Comparison of ENCODE assay signal across 15 cellular contexts in the genomic region with DNA sequence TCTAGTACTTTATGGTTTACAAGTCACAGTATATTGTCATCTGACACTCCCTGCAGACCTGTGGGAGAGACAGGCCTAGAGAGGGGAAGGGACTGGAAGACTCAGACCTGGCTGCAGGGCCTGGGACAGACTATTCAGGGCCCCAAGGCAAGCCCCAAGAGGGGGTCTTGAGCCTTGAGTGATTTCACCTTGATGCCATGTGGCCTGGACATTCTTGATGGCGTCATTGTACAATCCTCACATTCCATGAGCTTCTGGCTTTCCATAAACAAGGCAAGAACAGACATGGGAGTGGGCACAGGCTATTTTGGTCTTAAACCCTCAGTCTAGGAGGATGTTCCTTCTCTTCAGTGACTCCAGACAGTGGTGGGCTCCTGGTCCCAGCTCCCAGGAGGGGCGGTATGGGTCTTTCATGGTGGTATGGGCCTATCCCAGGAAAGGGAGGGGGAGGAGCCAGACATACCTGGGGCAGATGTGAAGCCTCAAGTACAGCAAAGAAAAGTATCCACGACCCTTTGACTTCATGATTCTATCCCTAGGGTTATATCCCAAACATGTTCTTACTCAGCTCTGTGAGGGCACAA. TPM values are rescaled to one million over a fixed set of nuclear protein-coding genes. Genes with fewer than 3 reads are reported as not detected.
A peak's percentile ranks its signal among the peaks of the same experiment; 100 is the strongest.
DNase-seq lines count a peak whose midpoint lies in the region; TF ChIP-seq lines count a peak whose summit lies in the region.
"Had no signal": no experiment of that assay in that cellular context is flagged by ENCODE, and none has a peak within 500 bp of the region (broad histone marks: within the 10 kb centered on the region; RNA-seq: fewer than 3 reads in every experiment).

No MANE protein-coding gene starts in this region.

- CTCF ChIA-PET in activated CD4-positive, alpha-beta memory T cell treated with anti-CD3 and anti-CD28 coated beads for 36 hours (lab: Charles Lee), result interaction anchor here (1.3 to 11.4 kb wide), 2 partner anchors 13 to 40 kb away, joined by 3 to 117 read pairs; a partner anchor contains a TSS
- CTCF ChIA-PET in activated CD4-positive, alpha-beta memory T cell treated with anti-CD3 and anti-CD28 coated beads, Interleukin-2, amount 10 ng/mL, durations not matched to agents 7 days and 5 days (lab: Charles Lee), result interaction anchor here (0.8 to 1.2 kb wide), 3 partner anchors 41 to 62 kb away, joined by 3 to 11 read pairs (median 3); a partner anchor contains a TSS
- CTCF ChIA-PET in PC-9 (lab: Charles Lee), result interaction anchor here (0.6 to 2.0 kb wide), 3 partner anchors 40 to 56 kb away, joined by 4 to 31 read pairs (median 5); a partner anchor contains a TSS

- H3K4me1 ChIP-seq in PC-9 (replicated peaks; ENCODE audit: insufficient read depth), result peaks cover 34% of the 10 kb centered on the region
- peaks cover 27% of the 10 kb centered on the region for H3K4me1 ChIP-seq in hepatocyte (ENCODE audit: insufficient read depth)
- peaks cover 44 to 49% of the 10 kb centered on the region in 2 experiments for H3K4me1 ChIP-seq in trophoblast cell (ENCODE audit: control insufficient read depth in 1 of 2, insufficient read depth in 2 of 2, low read length in 2 of 2)

- no peaks in the 10 kb centered on the region for H3K9me2 ChIP-seq in PC-9 (ENCODE audit: insufficient read depth)
- no peaks in the 10 kb centered on the region for H3K9me2 ChIP-seq in hepatocyte (replicated peaks; ENCODE audit: insufficient read depth)

- H3K27ac ChIP-seq in PC-9 (peak overlapping the region; percentile 53; the same call in 1 of the 2 replicates), hepatocyte (peak overlapping the region; percentile 91), trophoblast cell (ENCODE audit: low read depth, low read length) (peak overlapping the region; percentile 89)
- H3K27ac ChIP-seq: KMS-11 had no signal

- no peak for TF ChIP-seq CTCF in PC-9 (conservative IDR thresholded peaks at IDR 0.05)
- TF ChIP-seq CTCF in hepatocyte (IDR thresholded peaks at IDR 0.05; ENCODE audit: poor library complexity), result no peak

- peaks cover 49% of the 10 kb centered on the region for H3K4me1 Mint-ChIP-seq in activated CD4-positive, alpha-beta memory T cell treated with anti-CD3 and anti-CD28 coated beads for 36 hours (ENCODE audit: low read depth)
- H3K4me1 Mint-ChIP-seq in activated CD4-positive, alpha-beta memory T cell treated with anti-CD3 and anti-CD28 coated beads, Interleukin-2, amount 10 ng/mL, durations not matched to agents 7 days and 5 days, result peaks cover 55% of the 10 kb centered on the region

- H2AK5ac ChIP-seq in trophoblast cell (ENCODE audit: low read length), result no peak overlapping the region

- H2AFZ ChIP-seq in PC-9 (no peak overlapping the region), hepatocyte (no peak overlapping the region), trophoblast cell (ENCODE audit: insufficient read depth, low read length, poor library complexity) (no peak overlapping the region)

- no peak overlapping the region for H3K9ac ChIP-seq in trophoblast cell (ENCODE audit: low read length)
- H3K9ac ChIP-seq: KMS-11 had no signal

- H3F3A ChIP-seq in PC-9 (ENCODE audit: insufficient read depth, low read depth), result peaks cover 67% of the 10 kb centered on the region

- H3K9me3 ChIP-seq in PC-9 (ENCODE audit: insufficient read depth, low read depth) (no peaks in the 10 kb centered on the region), hepatocyte (ENCODE audit: low read depth) (no peaks in the 10 kb centered on the region), trophoblast cell (ENCODE audit: insufficient read depth, low read depth, low read length) (no peaks in the 10 kb centered on the region)

- WGBS in hepatocyte (ENCODE audit: low lambda C conversion rate, missing lambda C conversion rate), result 66% methylated on average over 3 of the region's 3 CpGs
- WGBS in trophoblast cell (ENCODE audit: extremely low coverage, insufficient coverage, insufficient read length), result no CpG with 5 or more reads among the region's 3 CpGs

- H3K27me3 Mint-ChIP-seq in activated CD4-positive, alpha-beta memory T cell treated with anti-CD3 and anti-CD28 coated beads for 36 hours, result no peaks in the 10 kb centered on the region
- no peaks in the 10 kb centered on the region for H3K27me3 Mint-ChIP-seq in activated CD4-positive, alpha-beta memory T cell treated with anti-CD3 and anti-CD28 coated beads, Interleukin-2, amount 10 ng/mL, durations not matched to agents 7 days and 5 days
- H3K27me3 Mint-ChIP-seq: stimulated activated naive CD8-positive, alpha-beta T cell treated with anti-CD3 and anti-CD28 coated beads, Interleukin-15, Interleukin-2, amounts not matched to agents 100 ng/mL and 50 ng/mL, for 24 hours had no signal

- H3K36me3 Mint-ChIP-seq in activated CD4-positive, alpha-beta memory T cell treated with anti-CD3 and anti-CD28 coated beads for 36 hours, result peaks cover 26% of the 10 kb centered on the region
- peaks cover 49% of the 10 kb centered on the region for H3K36me3 Mint-ChIP-seq in activated CD4-positive, alpha-beta memory T cell treated with anti-CD3 and anti-CD28 coated beads, Interleukin-2, amount 10 ng/mL, durations not matched to agents 7 days and 5 days (ENCODE audit: low read depth)

- H4K8ac ChIP-seq in trophoblast cell (ENCODE audit: low read depth, low read length), result no peak overlapping the region

- no peaks in the 10 kb centered on the region for H3K9me3 Mint-ChIP-seq in activated CD4-positive, alpha-beta memory T cell treated with anti-CD3 and anti-CD28 coated beads for 36 hours
- H3K9me3 Mint-ChIP-seq in activated CD4-positive, alpha-beta memory T cell treated with anti-CD3 and anti-CD28 coated beads, Interleukin-2, amount 10 ng/mL, durations not matched to agents 7 days and 5 days, result no peaks in the 10 kb centered on the region
- H3K9me3 Mint-ChIP-seq: stimulated activated naive CD8-positive, alpha-beta T cell treated with anti-CD3 and anti-CD28 coated beads, Interleukin-15, Interleukin-2, amounts not matched to agents 100 ng/mL and 50 ng/mL, for 24 hours had no signal

- H3K4me2 ChIP-seq in PC-9, result no peak overlapping the region
- H3K4me2 ChIP-seq in hepatocyte, result no peak overlapping the region
- no peak overlapping the region for H3K4me2 ChIP-seq in trophoblast cell (ENCODE audit: low read length)
- H3K4me2 ChIP-seq: KMS-11 had no signal

- no peak for DNase-seq in activated CD4-positive, alpha-beta memory T cell treated with anti-CD3 and anti-CD28 coated beads for 36 hours
- DNase-seq in activated CD4-positive, alpha-beta memory T cell treated with anti-CD3 and anti-CD28 coated beads, Interleukin-2, amount 10 ng/mL, durations not matched to agents 7 days and 5 days, result no peak
- DNase-seq in PC-9 (no peak), hepatocyte (ENCODE audit: low spot score) (no peak), trophoblast cell (peak; percentile 82 to 85), T-helper 9 cell (no peak), activated gamma-delta T cell treated with Interleukin-2 at 50 U/mL for 16 hours (no peak), NCI-H1694 treated with DMSO at 0.1 percent for 48 hours (lab: John Stamatoyannopoulos, UW) (no peak)
- DNase-seq: activated CD4-positive, CD25-positive, alpha-beta regulatory T cell; amygdala; hypothalamus; left ventricle myocardium superior; NCI-H146 had no signal

- H2BK120ac ChIP-seq in trophoblast cell (ENCODE audit: insufficient read depth, low read length, poor library complexity), result peak overlapping the region; percentile 40

- intact Hi-C loops in activated CD4-positive, alpha-beta memory T cell treated with anti-CD3 and anti-CD28 coated beads for 36 hours (cut with micrococcal nuclease), result no loop called here
- intact Hi-C loops in PC-9 (cut with micrococcal nuclease; ENCODE audit: unreplicated experiment), result no loop called here

- H3K79me1 ChIP-seq in trophoblast cell (ENCODE audit: low read length), result peaks cover 62% of the 10 kb centered on the region

- H3K18ac ChIP-seq in trophoblast cell (ENCODE audit: low read length), result no peak overlapping the region

- H3K23ac ChIP-seq in trophoblast cell (ENCODE audit: low read length), result no peak overlapping the region

- peak overlapping the region; percentile 38 for H3K27ac Mint-ChIP-seq in activated CD4-positive, alpha-beta memory T cell treated with anti-CD3 and anti-CD28 coated beads for 36 hours
- H3K27ac Mint-ChIP-seq in activated CD4-positive, alpha-beta memory T cell treated with anti-CD3 and anti-CD28 coated beads, Interleukin-2, amount 10 ng/mL, durations not matched to agents 7 days and 5 days, result no peak overlapping the region

- peak overlapping the region; percentile 2 for H3K14ac ChIP-seq in trophoblast cell (ENCODE audit: low read length)

- H3K27me3 ChIP-seq in PC-9 (ENCODE audit: insufficient read depth, low read depth) (no peaks in the 10 kb centered on the region), hepatocyte (no peaks in the 10 kb centered on the region), trophoblast cell (ENCODE audit: insufficient read depth, low read length) (no peaks in the 10 kb centered on the region)

- H4K12ac ChIP-seq in trophoblast cell (ENCODE audit: low read depth, low read length), result no peak overlapping the region

- H2BK12ac ChIP-seq in trophoblast cell (ENCODE audit: low read length), result no peak overlapping the region

- H3K4me3 ChIP-seq in PC-9, result no peak overlapping the region
- H3K4me3 ChIP-seq in hepatocyte, result no peak overlapping the region
- no peak overlapping the region for H3K4me3 ChIP-seq in trophoblast cell (ENCODE audit: low read depth, low read length)

- peak overlapping the region; percentile 49 for H3K4ac ChIP-seq in trophoblast cell (ENCODE audit: low read depth, low read length)

- BruUV-seq in PC-9 (replicated peaks; lab: Mats Ljungman, UMichigan), result no TSS peak

- H3K79me2 ChIP-seq in PC-9 (ENCODE audit: low read depth) (peaks cover 27% of the 10 kb centered on the region), hepatocyte (peaks cover 24% of the 10 kb centered on the region), trophoblast cell (ENCODE audit: control insufficient read depth, insufficient read depth, low read length, poor library complexity) (peaks cover 29% of the 10 kb centered on the region)

- no peak overlapping the region for H3K4me3 Mint-ChIP-seq in activated CD4-positive, alpha-beta memory T cell treated with anti-CD3 and anti-CD28 coated beads for 36 hours
- no peak overlapping the region for H3K4me3 Mint-ChIP-seq in activated CD4-positive, alpha-beta memory T cell treated with anti-CD3 and anti-CD28 coated beads, Interleukin-2, amount 10 ng/mL, durations not matched to agents 7 days and 5 days

- peak overlapping the region; percentile 77 for H2BK5ac ChIP-seq in trophoblast cell (ENCODE audit: low read depth, low read length, poor library complexity)

- H3K36me3 ChIP-seq in PC-9 (ENCODE audit: low read depth) (peaks cover 14% of the 10 kb centered on the region), hepatocyte (replicated peaks; ENCODE audit: insufficient read depth, low read depth) (no peaks in the 10 kb centered on the region), trophoblast cell (ENCODE audit: control insufficient read depth in 1 of 2, insufficient read depth in 2 of 2, low read length in 2 of 2) (peaks cover 11 to 13% of the 10 kb centered on the region in 2 experiments)

- POLR2A ChIA-PET in activated CD4-positive, alpha-beta memory T cell treated with anti-CD3 and anti-CD28 coated beads for 36 hours (lab: Charles Lee), result interaction anchor here (0.8 to 2.6 kb wide), 4 partner anchors 7 to 28 kb away, joined by 4 to 8 read pairs (median 6); a partner anchor contains a TSS
- POLR2A ChIA-PET in activated CD4-positive, alpha-beta memory T cell treated with anti-CD3 and anti-CD28 coated beads, Interleukin-2, amount 10 ng/mL, durations not matched to agents 7 days and 5 days (lab: Charles Lee), result interaction anchor here (0.6 to 11.5 kb wide), 9 partner anchors 9 to 95 kb away, joined by 3 to 229 read pairs (median 3); a partner anchor contains a TSS
- POLR2A ChIA-PET in PC-9 (lab: Charles Lee; ENCODE audit: unreplicated experiment), result no interaction called here

- H4K91ac ChIP-seq in trophoblast cell (ENCODE audit: low read depth, low read length), result peak overlapping the region; percentile 33

- H4K20me1 ChIP-seq in PC-9 (ENCODE audit: insufficient read depth) (peaks cover 11% of the 10 kb centered on the region; the same call in 1 of the 2 replicates), hepatocyte (ENCODE audit: insufficient read depth, poor library complexity, severe bottlenecking) (peaks cover 4% of the 10 kb centered on the region)

RNA-seq across cellular contexts. Expression of a gene that starts 1.8 kb away (rescaled TPM):
- total RNA-seq in activated CD4-positive, alpha-beta memory T cell treated with anti-CD3 and anti-CD28 coated beads for 36 hours, result 10 to 100 TPM; 28.9 to 29.0 TPM
- total RNA-seq in activated CD4-positive, alpha-beta memory T cell treated with anti-CD3 and anti-CD28 coated beads, Interleukin-2, amount 10 ng/mL, durations not matched to agents 7 days and 5 days, result 10 to 100 TPM; 37.9 to 41.6 TPM
- total RNA-seq in PC-9 (2021) (24.3 and 26.2 TPM in 2 replicates), hepatocyte (15.7 and 23.4 TPM in 2 replicates)
- 38.7 and 39.9 TPM in 2 replicates for polyA plus RNA-seq in hepatocyte
- 43.9 and 46.1 TPM in 2 replicates for polyA plus RNA-seq in trophoblast cell (2013)

RNA-seq across cellular contexts. Expression of a gene that starts 28.1 kb away (rescaled TPM):
- total RNA-seq in activated CD4-positive, alpha-beta memory T cell treated with anti-CD3 and anti-CD28 coated beads for 36 hours, result 100 to 1,000 TPM; 255 to 273 TPM
- 100 to 1,000 TPM; 225 to 226 TPM for total RNA-seq in activated CD4-positive, alpha-beta memory T cell treated with anti-CD3 and anti-CD28 coated beads, Interleukin-2, amount 10 ng/mL, durations not matched to agents 7 days and 5 days
- 189 and 207 TPM in 2 replicates for total RNA-seq in PC-9 (2021)
- 45.8 and 48.6 TPM in 2 replicates for total RNA-seq in hepatocyte
- polyA plus RNA-seq in hepatocyte, result 82.5 and 84.6 TPM in 2 replicates
- polyA plus RNA-seq in trophoblast cell (2013), result 188 and 193 TPM in 2 replicates

RNA-seq across cellular contexts. Expression of a gene that starts 28.2 kb away (rescaled TPM):
- 1 to 10 TPM; 2.1 to 2.9 TPM for total RNA-seq in activated CD4-positive, alpha-beta memory T cell treated with anti-CD3 and anti-CD28 coated beads for 36 hours
- 1 to 10 TPM; 3.2 to 3.6 TPM for total RNA-seq in activated CD4-positive, alpha-beta memory T cell treated with anti-CD3 and anti-CD28 coated beads, Interleukin-2, amount 10 ng/mL, durations not matched to agents 7 days and 5 days
- total RNA-seq in PC-9 (2021) (6.2 and 6.8 TPM in 2 replicates), hepatocyte (4.1 and 5.3 TPM in 2 replicates)
- 5.4 TPM in 2 replicates for polyA plus RNA-seq in hepatocyte
- 1.8 and 2.1 TPM in 2 replicates for polyA plus RNA-seq in trophoblast cell (2013)

RNA-seq across cellular contexts. Expression of a gene that starts 39.3 kb away (rescaled TPM):
- 1 to 10 TPM; 3.6 to 4.0 TPM for total RNA-seq in activated CD4-positive, alpha-beta memory T cell treated with anti-CD3 and anti-CD28 coated beads for 36 hours
- 10 to 100 TPM; 14.2 to 14.6 TPM for total RNA-seq in activated CD4-positive, alpha-beta memory T cell treated with anti-CD3 and anti-CD28 coated beads, Interleukin-2, amount 10 ng/mL, durations not matched to agents 7 days and 5 days
- total RNA-seq in PC-9 (2021), result 10.6 and 11.1 TPM in 2 replicates
- 30.9 and 48.0 TPM in 2 replicates for total RNA-seq in hepatocyte
- 43.5 and 53.5 TPM in 2 replicates for polyA plus RNA-seq in hepatocyte
- polyA plus RNA-seq in trophoblast cell (2013), result 41.1 and 44.2 TPM in 2 replicates

RNA-seq across cellular contexts. Expression of a gene that starts 58.7 kb away (rescaled TPM):
- total RNA-seq in activated CD4-positive, alpha-beta memory T cell treated with anti-CD3 and anti-CD28 coated beads for 36 hours, result 10 to 100 TPM in 1 of 2 experiments, 1 to 10 TPM in 1; 8.8 to 10.2 TPM
- 10 to 100 TPM; 12.2 to 13.3 TPM for total RNA-seq in activated CD4-positive, alpha-beta memory T cell treated with anti-CD3 and anti-CD28 coated beads, Interleukin-2, amount 10 ng/mL, durations not matched to agents 7 days and 5 days
- total RNA-seq in PC-9 (2021), result 24.0 and 33.8 TPM in 2 replicates
- 12.6 and 18.1 TPM in 2 replicates for total RNA-seq in hepatocyte
- polyA plus RNA-seq in hepatocyte, result 7.2 and 10.4 TPM in 2 replicates
- 7.3 and 7.8 TPM in 2 replicates for polyA plus RNA-seq in trophoblast cell (2013)

Comparison
In these comparisons a context has a peak if more than half of its experiments do, and no peak if none do; other contexts are left out.
1. DNase-seq: peak in trophoblast cell (2 of 2); none in activated CD4-positive, alpha-beta memory T cell treated with anti-CD3 and anti-CD28 coated beads for 36 hours (single experiment), activated CD4-positive, alpha-beta memory T cell treated with anti-CD3 and anti-CD28 coated beads, Interleukin-2, amount 10 ng/mL, durations not matched to agents 7 days and 5 days (single experiment), PC-9 (0 of 2), hepatocyte (single experiment), T-helper 9 cell (single experiment), activated gamma-delta T cell treated with Interleukin-2 at 50 U/mL for 16 hours (single experiment) and NCI-H1694 treated with DMSO at 0.1 percent for 48 hours (single experiment).
2. Peak in every context shown above with its lines, with median percentiles within 50 percentile points of each other: H3K27ac ChIP-seq.